In genomic region chr1:55582078-55582477, GRCh38 we compare ENCODE assay signal across 25 cellular contexts.
A peak's percentile ranks its signal among the peaks of the same experiment; 100 is the strongest.
DNase-seq lines count a peak whose midpoint lies in the region; ATAC-seq, FAIRE-seq and TF ChIP-seq lines count a peak whose summit lies in the region.
"Had no signal": no experiment of that assay in that cellular context is flagged by ENCODE, and none has a peak within 500 bp of the region (broad histone marks: within the 10 kb centered on the region; RNA-seq: fewer than 3 reads in every experiment).

No MANE protein-coding gene starts in this region.

- no peaks in the 10 kb centered on the region for H3K9me3 Mint-ChIP-seq in HFFc6
- peaks cover 4% of the 10 kb centered on the region for H3K9me3 Mint-ChIP-seq in astrocyte (ENCODE audit: unreplicated experiment)
- H3K9me3 Mint-ChIP-seq in nephron progenitor cell, result no peaks in the 10 kb centered on the region
- H3K9me3 Mint-ChIP-seq: activated CD8-positive, alpha-beta T cell treated with anti-CD3 and anti-CD28 coated beads for 36 hours; neural crest cell had no signal

- no peaks in the 10 kb centered on the region for H3K9me3 ChIP-seq in astrocyte (ENCODE audit: insufficient read depth, low read depth, low read length)
- no peaks in the 10 kb centered on the region for H3K9me3 ChIP-seq in hepatocyte (ENCODE audit: low read depth)
- no peaks in the 10 kb centered on the region for H3K9me3 ChIP-seq in testis
- H3K9me3 ChIP-seq: mucosa of descending colon had no signal

- no peak overlapping the region for H3K9ac ChIP-seq in astrocyte (ENCODE audit: low read length)

- DNase-seq in HFFc6, result no peak
- no peak for DNase-seq in astrocyte (ENCODE audit: low read depth)
- no peak for DNase-seq in hepatocyte (ENCODE audit: low spot score)
- DNase-seq in testis, result peak; percentile 54
- DNase-seq in nephron progenitor cell, result no peak
- no peak for DNase-seq in nucleus accumbens (lab: John Stamatoyannopoulos, UW)
- DNase-seq in NCI-H1092 treated with DMSO at 0.1 percent for 48 hours (lab: John Stamatoyannopoulos, UW), result no peak
- DNase-seq: activated CD4-positive, CD25-positive, alpha-beta regulatory T cell treated with anti-CD3 and anti-CD28 coated beads, Interleukin-2, amount 50 U/mL, for 72 hours; activated CD8-positive, alpha-beta T cell treated with anti-CD3 and anti-CD28 coated beads for 36 hours; activated gamma-delta T cell; activated T-cell treated with anti-CD3 and anti-CD28 coated beads for 4 hours; brain microvascular endothelial cell; EL; H7; left colon; mucosa of descending colon; NCI-H146; NCI-H2171 treated with DMSO at 0.1 percent for 48 hours; NCI-H82; SHP77; stimulated activated CD4-positive, alpha-beta T cell treated with anti-CD3 and anti-CD28 coated beads, Interleukin-2, amount 100 ng/mL, for 48 hours; stimulated activated naive CD4-positive, alpha-beta T cell treated with Interleukin-2 at 50 U/mL for 16 hours had no signal

- no peak overlapping the region for H3K27ac ChIP-seq in astrocyte (ENCODE audit: low read depth, low read length)
- H3K27ac ChIP-seq in hepatocyte, result peak overlapping the region; percentile 48
- peak overlapping the region; percentile 88 to 93 for H3K27ac ChIP-seq in testis
- H3K27ac ChIP-seq: brain microvascular endothelial cell had no signal

- H3K27me3 Mint-ChIP-seq in HFFc6 (ENCODE audit: insufficient read depth), result peaks cover 3% of the 10 kb centered on the region; the same call in 1 of the 2 replicates
- H3K27me3 Mint-ChIP-seq in astrocyte (ENCODE audit: low read depth, unreplicated experiment), result no peaks in the 10 kb centered on the region
- peaks cover 6% of the 10 kb centered on the region for H3K27me3 Mint-ChIP-seq in nephron progenitor cell (ENCODE audit: low read depth, poor library complexity)

- no peak for TF ChIP-seq CTCF in HFFc6 (IDR thresholded peaks at IDR 0.05)
- TF ChIP-seq CTCF in astrocyte (IDR thresholded peaks at IDR 0.05; ENCODE audit: insufficient read depth, low read depth, low read length), result no peak
- TF ChIP-seq CTCF in hepatocyte (IDR thresholded peaks at IDR 0.05; ENCODE audit: poor library complexity), result no peak
- no peak for TF ChIP-seq CTCF in testis (IDR thresholded peaks at IDR 0.05)
- TF ChIP-seq CTCF in nephron progenitor cell (IDR thresholded peaks at IDR 0.05), result no peak

- H3K79me2 ChIP-seq in astrocyte (ENCODE audit: insufficient read depth, low read length) (no peaks in the 10 kb centered on the region), hepatocyte (no peaks in the 10 kb centered on the region)

- intact Hi-C loops in testis (cut with DNase I; ENCODE audit: low total_unique reads), result no loop called here

- H3K27me3 ChIP-seq in astrocyte (ENCODE audit: insufficient read depth, low read length) (no peaks in the 10 kb centered on the region), hepatocyte (no peaks in the 10 kb centered on the region), testis (no peaks in the 10 kb centered on the region)
- H3K27me3 ChIP-seq: brain microvascular endothelial cell had no signal

- H3K27ac Mint-ChIP-seq in HFFc6 (peak overlapping the region; percentile 84), astrocyte (ENCODE audit: unreplicated experiment) (no peak overlapping the region), nephron progenitor cell (no peak overlapping the region)
- H3K27ac Mint-ChIP-seq: activated CD8-positive, alpha-beta T cell treated with anti-CD3 and anti-CD28 coated beads for 36 hours had no signal

- no peak overlapping the region for H3K4me3 ChIP-seq in astrocyte (ENCODE audit: insufficient read depth, low read depth, low read length)
- no peak overlapping the region for H3K4me3 ChIP-seq in hepatocyte
- no peak overlapping the region for H3K4me3 ChIP-seq in testis
- H3K4me3 ChIP-seq: mucosa of descending colon had no signal

- H3K9me2 ChIP-seq in hepatocyte (replicated peaks; ENCODE audit: insufficient read depth), result no peaks in the 10 kb centered on the region

- TF ChIP-seq POLR2A in testis (IDR thresholded peaks at IDR 0.05), result no peak

- H3K36me3 Mint-ChIP-seq in HFFc6 (ENCODE audit: low read depth), result peaks cover 5% of the 10 kb centered on the region; the same call in 1 of the 2 replicates
- no peaks in the 10 kb centered on the region for H3K36me3 Mint-ChIP-seq in astrocyte (ENCODE audit: low read depth, unreplicated experiment)
- H3K36me3 Mint-ChIP-seq in nephron progenitor cell (ENCODE audit: low read depth), result no peaks in the 10 kb centered on the region

- H4K20me1 ChIP-seq in astrocyte (ENCODE audit: insufficient read depth, low read length) (no peaks in the 10 kb centered on the region), hepatocyte (ENCODE audit: insufficient read depth, poor library complexity, severe bottlenecking) (no peaks in the 10 kb centered on the region)

- no peak overlapping the region for H3K4me2 ChIP-seq in astrocyte (ENCODE audit: low read length)
- H3K4me2 ChIP-seq in hepatocyte, result no peak overlapping the region

- no peak for ATAC-seq in HG02759 (IDR thresholded peaks at IDR 0.05; ENCODE audit: unreplicated experiment)
- ATAC-seq: activated CD8-positive, alpha-beta T cell treated with anti-CD3 and anti-CD28 coated beads for 36 hours; left colon; mucosa of descending colon had no signal

- H3K4me1 ChIP-seq in astrocyte (ENCODE audit: insufficient read depth, low read length) (peaks cover 16% of the 10 kb centered on the region), hepatocyte (ENCODE audit: insufficient read depth) (peaks cover 11% of the 10 kb centered on the region), testis (peaks cover 47% of the 10 kb centered on the region)

- no peak overlapping the region; the same call in 1 of the 2 replicates for H3K4me3 Mint-ChIP-seq in HFFc6
- H3K4me3 Mint-ChIP-seq in astrocyte (ENCODE audit: unreplicated experiment), result no peak overlapping the region
- H3K4me3 Mint-ChIP-seq in nephron progenitor cell, result no peak overlapping the region
- H3K4me3 Mint-ChIP-seq: activated CD8-positive, alpha-beta T cell treated with anti-CD3 and anti-CD28 coated beads for 36 hours; IgD-negative memory B cell; neural crest cell had no signal

- H2AFZ ChIP-seq in astrocyte (ENCODE audit: low read depth, low read length) (no peak overlapping the region), hepatocyte (no peak overlapping the region)

- H3K4me1 Mint-ChIP-seq in HFFc6 (ENCODE audit: low read depth) (peaks cover 56% of the 10 kb centered on the region), astrocyte (ENCODE audit: low read depth, unreplicated experiment) (peaks cover 17% of the 10 kb centered on the region), nephron progenitor cell (peaks cover 34% of the 10 kb centered on the region)
- H3K4me1 Mint-ChIP-seq: IgD-negative memory B cell had no signal

- FAIRE-seq in astrocyte (lab: Jason Lieb, UNC), result peak; percentile 37

- H3K36me3 ChIP-seq in astrocyte (ENCODE audit: insufficient read depth, low read length) (no peaks in the 10 kb centered on the region), hepatocyte (replicated peaks; ENCODE audit: insufficient read depth, low read depth) (no peaks in the 10 kb centered on the region), testis (ENCODE audit: low read depth, missing control alignments) (no peaks in the 10 kb centered on the region)
- H3K36me3 ChIP-seq: brain microvascular endothelial cell had no signal

- 95% methylated on average over 4 of the region's 4 CpGs for WGBS in hepatocyte (ENCODE audit: low lambda C conversion rate, missing lambda C conversion rate)
- 58 to 72% methylated on average over 4 of the region's 4 CpGs for WGBS in testis, 2 donors
